26 cellular contexts compared by ENCODE assay signal in the genomic region with DNA sequence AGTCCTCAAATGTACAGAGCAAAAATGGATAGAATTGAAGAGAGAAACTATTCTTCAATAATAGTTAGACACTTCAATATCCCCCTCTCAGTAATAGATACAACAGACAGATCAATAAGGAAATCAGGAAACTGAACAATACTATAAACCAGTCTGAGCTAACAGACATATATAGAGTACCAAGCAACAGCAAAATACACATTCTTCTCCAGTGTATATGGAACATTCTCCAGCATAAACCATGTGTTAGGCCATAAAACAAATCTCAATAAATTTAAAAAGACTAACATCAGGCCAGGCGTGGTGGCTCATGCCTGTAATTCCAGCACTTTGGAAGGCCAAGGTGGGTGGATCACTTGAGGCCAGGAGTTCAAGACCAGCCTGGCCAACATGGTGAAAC.
"Had no signal": no experiment of that assay in that cellular context is flagged by ENCODE, and none has a peak within 500 bp of the region (broad histone marks: within the 10 kb centered on the region; RNA-seq: fewer than 3 reads in every experiment).

No MANE protein-coding gene starts in this region.

- H3K36me3 ChIP-seq: stomach, suprapubic skin, thoracic aorta, thyroid gland, tibial artery, tibial nerve, transverse colon, upper lobe of left lung, upper lobe of right lung, uterus, vagina had no signal

- H3K9me3 ChIP-seq: stomach, suprapubic skin, testis, thoracic aorta, thyroid gland, tibial artery, tibial nerve, transverse colon, upper lobe of left lung, upper lobe of right lung, uterus, vagina had no signal

- DNase-seq: stimulated activated CD4-positive, alpha-beta T cell treated with anti-CD3 and anti-CD28 coated beads, Interleukin-2, amount 100 ng/mL, for 48 hours; stimulated activated CD4-positive, alpha-beta T cell treated with anti-CD3 and anti-CD28 coated beads, Interleukin-4, amount 100 ng/mL, for 1 hour; stimulated activated CD4-positive, alpha-beta T cell treated with anti-CD3 and anti-CD28 coated beads, Interleukin-4, amount 100 ng/mL, for 24 hours; stimulated activated CD4-positive, alpha-beta T cell treated with anti-CD3 and anti-CD28 coated beads, Interleukin-4, amount 100 ng/mL, for 4 hours; stimulated activated CD8-positive, alpha-beta memory T cell treated with anti-CD3 and anti-CD28 coated beads, Interleukin-4, amount 100 ng/mL, for 48 hours; stimulated activated naive B cell treated with anti-CD40 and anti-IgM and Interleukin-4, amounts not matched to agents 10 μg/mL and 1 μg/mL and 100 μg/mL, for 72 hours; stimulated activated naive CD4-positive, alpha-beta T cell; stimulated activated naive CD4-positive, alpha-beta T cell treated with Interleukin-2 at 50 U/mL for 16 hours; stimulated activated naive CD8-positive, alpha-beta T cell treated with anti-CD3 and anti-CD28 coated beads, Interleukin-15, amount 100 ng/mL, for 72 hours; stimulated activated naive CD8-positive, alpha-beta T cell treated with anti-CD3 and anti-CD28 coated beads, Interleukin-15, Interleukin-2, amounts not matched to agents 100 U/mL and 50 U/mL, for 24 hours; stomach; substantia nigra; testis; thyroid gland; tibial artery; transverse colon; trophoblast cell; upper lobe of left lung; upper lobe of right lung; uterus had no signal

- H3K4me1 ChIP-seq: suprapubic skin, testis, thyroid gland, tibial artery, tibial nerve, transverse colon, upper lobe of left lung, upper lobe of right lung, uterus, vagina had no signal

- H3K4me3 ChIP-seq: stomach, suprapubic skin, testis, thoracic aorta, thyroid gland, tibial artery, tibial nerve, transverse colon, upper lobe of left lung, upper lobe of right lung, uterus, vagina had no signal

- ATAC-seq: stimulated activated effector memory CD8-positive, alpha-beta T cell treated with anti-CD3 and anti-CD28 coated beads, Interleukin-12 subunit alpha, Interleukin-12 subunit beta, amount 100 ng/mL, for 72 hours; stimulated activated memory B cell treated with anti-CD40 and anti-IgM and Interleukin-4, amounts not matched to agents 10 μg/mL and 1 μg/mL and 100 μg/mL, for 72 hours; stimulated activated naive B cell treated with anti-CD40 and anti-IgM and Interleukin-4, amounts not matched to agents 10 μg/mL and 1 μg/mL and 100 μg/mL, for 72 hours; stimulated activated naive CD8-positive, alpha-beta T cell treated with anti-CD3 and anti-CD28 coated beads, Interleukin-15, amount 100 ng/mL, for 72 hours; stimulated activated naive CD8-positive, alpha-beta T cell treated with anti-CD3 and anti-CD28 coated beads, Interleukin-15, Interleukin-2, amounts not matched to agents 100 U/mL and 50 U/mL, for 24 hours; upper lobe of right lung had no signal
